In the genomic region with DNA sequence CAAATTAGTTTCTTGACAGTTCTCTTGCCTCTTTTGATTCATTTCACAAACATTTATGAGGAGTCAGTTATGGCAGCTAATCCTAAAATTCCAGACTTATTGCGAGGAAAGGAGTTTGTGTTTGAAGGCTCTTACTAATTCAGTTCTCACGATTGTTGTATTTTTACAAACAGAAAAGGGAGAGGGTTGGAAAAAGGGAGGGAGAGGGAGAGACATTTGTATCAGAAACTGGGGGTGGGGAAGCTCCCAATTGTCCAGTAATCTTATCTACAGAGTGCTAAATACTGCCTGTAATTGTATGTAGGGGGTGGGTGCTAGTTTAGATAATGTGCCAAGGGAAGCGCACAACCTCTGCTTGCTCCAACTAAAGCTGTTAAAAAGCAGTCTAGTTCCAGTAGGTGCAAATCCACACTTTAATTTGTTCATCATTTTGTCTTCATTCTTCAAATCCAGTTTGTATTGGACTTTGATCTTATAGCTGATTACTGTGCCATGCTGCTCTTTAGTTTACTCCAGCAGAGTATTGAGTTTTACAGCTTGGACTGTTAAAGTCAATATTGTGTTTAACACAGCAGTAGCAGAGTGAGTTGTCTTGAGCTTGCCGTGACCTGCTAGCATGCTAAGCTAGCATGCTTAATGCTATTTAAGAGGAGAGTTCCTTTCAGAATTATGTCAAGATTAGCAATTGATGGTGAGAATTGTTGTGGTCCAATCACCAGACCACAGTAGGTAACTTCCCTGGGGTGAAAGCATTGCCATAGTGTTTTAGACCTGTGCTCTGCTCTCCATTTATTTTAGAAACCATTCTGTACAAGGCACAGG, we compare ENCODE assay signal across 10 cellular contexts. TPM values are rescaled to one million over a fixed set of nuclear protein-coding genes. Genes with fewer than 3 reads are reported as not detected.
A peak's percentile ranks its signal among the peaks of the same experiment; 100 is the strongest.
DNase-seq lines count a peak whose midpoint lies in the region; ATAC-seq, FAIRE-seq and TF ChIP-seq lines count a peak whose summit lies in the region.
"Had no signal": no experiment of that assay in that cellular context is flagged by ENCODE, and none has a peak within 500 bp of the region (broad histone marks: within the 10 kb centered on the region; RNA-seq: fewer than 3 reads in every experiment).

No MANE protein-coding gene starts in this region.

- SMC1A ChIA-PET in GM12878 (lab: Charles Lee; ENCODE audit: uncharacterized antibody, unreplicated experiment), result interaction anchor here (0.7 to 14.1 kb wide), 20 partner anchors 8 to 282 kb away, joined by 3 to 291 read pairs (median 4); a partner anchor contains a TSS

- H3K4me2 ChIP-seq in GM12878 (ENCODE audit: control insufficient read depth, insufficient read depth), result no peak overlapping the region

- H4K20me1 ChIP-seq in GM12878 (ENCODE audit: control insufficient read depth, insufficient read depth), result no peaks in the 10 kb centered on the region

- H3K27ac ChIP-seq in GM12878 (ENCODE audit: control insufficient read depth, insufficient read depth), result no peak overlapping the region

- no peaks in the 10 kb centered on the region for H3K36me3 ChIP-seq in GM12878 (ENCODE audit: control insufficient read depth in 2 of 2, insufficient read depth in 2 of 2, low read length in 1 of 2)
- no peaks in the 10 kb centered on the region for H3K36me3 ChIP-seq in mucosa of descending colon (ENCODE audit: low read depth)

- 59% methylated on average over 4 of the region's 4 CpGs for WGBS in GM12878 (ENCODE audit: insufficient coverage, insufficient replicate concordance, low lambda C conversion rate, missing lambda C conversion rate)

- in situ Hi-C loops in GM12878 (cut with MboI), result no loop called here

- H3K9me3 ChIP-seq in GM12878 (replicated peaks; ENCODE audit: control insufficient read depth, insufficient read depth, low read length), result no peaks in the 10 kb centered on the region
- no peaks in the 10 kb centered on the region for H3K9me3 ChIP-seq in mucosa of descending colon

- RAD21 ChIA-PET in GM12878 (lab: Charles Lee; ENCODE audit: unreplicated experiment), result interaction anchor here (0.5 to 3.8 kb wide), 19 partner anchors 8 to 394 kb away, joined by 3 to 42 read pairs (median 4); no protein-coding TSS in a partner anchor

- no TSS peak for BruUV-seq in GM12878 (replicated peaks; lab: Mats Ljungman, UMichigan)

- CTCF ChIA-PET in GM12878 (lab: Yijun Ruan, JAX), result interaction anchor here (0.5 to 5.5 kb wide), 13 partner anchors 11 to 617 kb away, joined by 3 to 61 read pairs (median 6); no protein-coding TSS in a partner anchor

- H3K79me2 ChIP-seq in GM12878 (ENCODE audit: control insufficient read depth, insufficient read depth, low read length), result peaks cover 16% of the 10 kb centered on the region

- H3K27ac Mint-ChIP-seq in activated naive CD4-positive, alpha-beta T cell treated with anti-CD3 and anti-CD28 coated beads, Interleukin-2, amount 50 U/mL, for 72 hours, result no peak overlapping the region

- POLR2A ChIA-PET in GM12878 (lab: Charles Lee), result interaction anchor here (0.6 to 1.9 kb wide), 12 partner anchors 8 to 74 kb away, joined by 3 to 10 read pairs (median 4); a partner anchor contains a TSS

- FAIRE-seq in GM12878 (lab: Jason Lieb, UNC), result peak; percentile 84

- DNase-seq in EL (peak; percentile 69), GM12878 (ENCODE audit: low read depth, low spot score) (peak; percentile 46), mucosa of descending colon (no peak), NCI-H748 treated with DMSO at 0.1 percent for 48 hours (lab: John Stamatoyannopoulos, UW) (no peak), medulla oblongata (ENCODE audit: extremely low spot score) (no peak), nucleus accumbens (lab: John Stamatoyannopoulos, UW) (no peak)
- DNase-seq in activated naive CD4-positive, alpha-beta T cell treated with anti-CD3 and anti-CD28 coated beads, Interleukin-2, amount 50 U/mL, for 72 hours (ENCODE audit: low spot score in 2 of 2), result no peak
- DNase-seq: KBM-7 had no signal

- ATAC-seq in HG02678 (IDR thresholded peaks at IDR 0.05; ENCODE audit: unreplicated experiment) (peak; percentile 46), GM12878 (peak; percentile 56), mucosa of descending colon (peak; percentile 90)
- ATAC-seq in activated naive CD4-positive, alpha-beta T cell treated with anti-CD3 and anti-CD28 coated beads, Interleukin-2, amount 50 U/mL, for 72 hours, result no peak

- no peak for TF ChIP-seq RAD21 in GM12878 (IDR thresholded peaks at IDR 0.05; ENCODE audit: insufficient read depth, low read depth, low read length)

- H3K27me3 ChIP-seq in GM12878 (replicated peaks in 1 of 2; ENCODE audit: control insufficient read depth in 2 of 2, insufficient read depth in 2 of 2, low read length in 1 of 2), result no peaks in the 10 kb centered on the region

- TF ChIP-seq CTCF in GM12878 (IDR thresholded peaks at IDR 0.05 in 2 of 3, conservative IDR thresholded peaks at IDR 0.05 in 1 of 3; ENCODE audit: control insufficient read depth in 2 of 3, extremely low read depth in 1 of 3, insufficient read depth in 1 of 3, low read depth in 3 of 3, low read length in 3 of 3) (no peak), mucosa of descending colon (IDR thresholded peaks at IDR 0.05) (no peak)

- H3K4me3 ChIP-seq in GM12878, result no peak overlapping the region
- no peak overlapping the region for H3K4me3 ChIP-seq in mucosa of descending colon
- H3K4me3 ChIP-seq: lung had no signal

- no peak overlapping the region for H3K9ac ChIP-seq in GM12878 (ENCODE audit: control insufficient read depth, insufficient read depth, low read length)

- H3K4me1 ChIP-seq in GM12878 (ENCODE audit: control insufficient read depth, insufficient read depth, low read length), result peaks cover 7% of the 10 kb centered on the region; the same call in 1 of the 2 replicates
- H3K4me1 ChIP-seq in mucosa of descending colon (ENCODE audit: low read depth), result peaks cover 74% of the 10 kb centered on the region

- H2AFZ ChIP-seq in GM12878 (ENCODE audit: control insufficient read depth, low read depth, low read length), result no peak overlapping the region

- TF ChIP-seq POLR2A in GM12878 (IDR thresholded peaks at IDR 0.05; ENCODE audit: low read depth, low read length), result no peak

- no peaks in the 10 kb centered on the region for H3K36me3 Mint-ChIP-seq in activated naive CD4-positive, alpha-beta T cell treated with anti-CD3 and anti-CD28 coated beads, Interleukin-2, amount 50 U/mL, for 72 hours

- peak; percentile 13 to 62; a peak in 1 of 4 replicates for TF ChIP-seq EP300 in GM12878 (IDR thresholded peaks at IDR 0.05; ENCODE audit: borderline replicate concordance in 1 of 2, control insufficient read depth in 1 of 2, low read depth in 2 of 2, low read length in 2 of 2)

- H3K9me3 Mint-ChIP-seq in activated naive CD4-positive, alpha-beta T cell treated with anti-CD3 and anti-CD28 coated beads, Interleukin-2, amount 50 U/mL, for 72 hours, result no peaks in the 10 kb centered on the region

- intact Hi-C loops in GM12878 (cut with micrococcal nuclease; ENCODE audit: unreplicated experiment), result no loop called here
- intact Hi-C loops in mucosa of descending colon (cut with DNase I, micrococcal nuclease), result no loop called here

TF ChIP-seq in GM12878, 131 proteins besides CTCF, POLR2A, EP300 and RAD21 (continues in another document):
- TF ChIP-seq CBX5 (IDR thresholded peaks at IDR 0.05; ENCODE audit: low read depth) (no peak), IKZF2 (IDR thresholded peaks at IDR 0.05) (no peak; a peak in 1 of 4 replicates), KDM1A (IDR thresholded peaks at IDR 0.05; ENCODE audit: borderline replicate concordance) (no peak), POU2F2 (IDR thresholded peaks at IDR 0.05; ENCODE audit: borderline replicate concordance, low read depth, low read length) (0 out of 3 replicates have a peak, but pooled peaks have one; percentile 26)

RNA-seq across cellular contexts. Expression of a gene that starts 13.9 kb away (rescaled TPM):
- 7.1 and 7.9 TPM in 2 replicates for total RNA-seq in GM12878 (2013; cell fraction: nucleolus; rRNA removed)
- total RNA-seq in GM12878 (2014; rRNA removed), result 0.17 and 0.22 TPM in 2 replicates
- total RNA-seq in GM12878 (2014; rRNA removed; fragmentation: Illumina TruSeq; extraction: Trizol), result 0.23 and 0.27 TPM in 2 replicates
- 0.32 and 0.38 TPM in 2 replicates for total RNA-seq in GM12878 (2021)
- polyA plus RNA-seq in GM12878 (2011; ENCODE audit: low read depth), result 0.92 TPM
- polyA plus RNA-seq in GM12878 (2011; rRNA removed), result 0.32 and 0.38 TPM in 2 replicates
- polyA plus RNA-seq in GM12878 (2011; cell fraction: cytosol; rRNA removed), result 0.25 TPM in 2 replicates
- polyA plus RNA-seq in GM12878 (2011; cell fraction: nucleus; rRNA removed), result 0.21 and 0.23 TPM in 2 replicates
- polyA plus RNA-seq in GM12878 (2012), result 1.8 and 2.2 TPM in 2 replicates
- polyA plus RNA-seq in GM12878 (2014; fragmentation: Illumina TruSeq; extraction: Trizol), result 0.11 and 0.12 TPM in 2 replicates
- under 1 TPM; 0.03 to 0.04 TPM for polyA plus RNA-seq in GM12878 (2014; fragmentation: Nextera tagmentation; extraction: Ambion mirVana)
- 0.06 and 0.20 TPM in 2 replicates for polyA plus RNA-seq in GM12878 (2014; rRNA removed)
- under 1 TPM; 0.12 to 0.13 TPM for polyA plus RNA-seq in GM12878 (2016; fragmentation: Nextera tagmentation; extraction: Ambion mirVana)
- 0.57 and 1.8 TPM in 2 replicates for polyA minus RNA-seq in GM12878 (2011; rRNA and poly(A)+ RNA removed)
- 0.13 and 0.31 TPM in 2 replicates for polyA minus RNA-seq in GM12878 (2011; cell fraction: cytosol; rRNA and poly(A)+ RNA removed)
- 0.36 and 0.86 TPM in 2 replicates for polyA minus RNA-seq in GM12878 (2011; cell fraction: nucleus; rRNA and poly(A)+ RNA removed)
- total RNA-seq in mucosa of descending colon, result 10 to 100 TPM; 61.8 to 94.1 (median 73.4) TPM
- total RNA-seq in activated naive CD4-positive, alpha-beta T cell treated with anti-CD3 and anti-CD28 coated beads, Interleukin-2, amount 50 U/mL, for 72 hours, result 10 to 100 TPM; 15.5 to 26.4 TPM

RNA-seq across cellular contexts. Expression of a gene that starts 59.6 kb away (rescaled TPM):
- 9.3 and 11.1 TPM in 2 replicates for total RNA-seq in GM12878 (2013; cell fraction: nucleolus; rRNA removed)
- total RNA-seq in GM12878 (2014; rRNA removed) (25.1 and 28.9 TPM in 2 replicates), GM12878 (2014; rRNA removed; fragmentation: Illumina TruSeq; extraction: Trizol) (55.2 and 56.1 TPM in 2 replicates), GM12878 (2021) (21.7 and 21.9 TPM in 2 replicates), mucosa of descending colon (10 to 100 TPM; 19.7 to 23.9 (median 22.2) TPM)
- polyA plus RNA-seq in GM12878 (2011; ENCODE audit: low read depth), result 17.4 TPM
- polyA plus RNA-seq in GM12878 (2011; rRNA removed) (35.1 and 40.7 TPM in 2 replicates), GM12878 (2014; fragmentation: Illumina TruSeq; extraction: Trizol) (64.3 and 105 TPM in 2 replicates), GM12878 (2014; fragmentation: Nextera tagmentation; extraction: Ambion mirVana) (10 to 100 TPM; 24.4 to 43.9 TPM), GM12878 (2014; rRNA removed) (29.3 and 33.1 TPM in 2 replicates), GM12878 (2016; fragmentation: Nextera tagmentation; extraction: Ambion mirVana) (10 to 100 TPM; 55.2 to 55.5 TPM)
- polyA plus RNA-seq in GM12878 (2011; cell fraction: cytosol; rRNA removed), result 22.0 and 22.1 TPM in 2 replicates
- polyA plus RNA-seq in GM12878 (2011; cell fraction: nucleus; rRNA removed), result 16.3 and 23.1 TPM in 2 replicates
- polyA plus RNA-seq in GM12878 (2012), result 19.3 and 25.0 TPM in 2 replicates
- polyA minus RNA-seq in GM12878 (2011; rRNA and poly(A)+ RNA removed), result 7.8 and 8.7 TPM in 2 replicates
- polyA minus RNA-seq in GM12878 (2011; cell fraction: cytosol; rRNA and poly(A)+ RNA removed), result 4.0 and 6.5 TPM in 2 replicates
- polyA minus RNA-seq in GM12878 (2011; cell fraction: nucleus; rRNA and poly(A)+ RNA removed), result 8.3 and 10.9 TPM in 2 replicates
- 10 to 100 TPM; 60.8 to 68.4 TPM for total RNA-seq in activated naive CD4-positive, alpha-beta T cell treated with anti-CD3 and anti-CD28 coated beads, Interleukin-2, amount 50 U/mL, for 72 hours

Comparison
In these comparisons a context has a peak if more than half of its experiments do, and no peak if none do; other contexts are left out.
1. DNase-seq: peak in EL (single experiment) and GM12878 (single experiment); none in mucosa of descending colon (0 of 3), activated naive CD4-positive, alpha-beta T cell treated with anti-CD3 and anti-CD28 coated beads, Interleukin-2, amount 50 U/mL, for 72 hours (0 of 2), NCI-H748 treated with DMSO at 0.1 percent for 48 hours (single experiment), medulla oblongata (single experiment) and nucleus accumbens (0 of 56).
2. ATAC-seq: peak in HG02678 (single experiment), GM12878 (single experiment) and mucosa of descending colon (single experiment); none in activated naive CD4-positive, alpha-beta T cell treated with anti-CD3 and anti-CD28 coated beads, Interleukin-2, amount 50 U/mL, for 72 hours (0 of 2).